In genomic region chr15:61983087-61983486, GRCh38 we compare ENCODE assay signal across 17 cellular contexts.
DNase-seq lines count a peak whose midpoint lies in the region; ATAC-seq, FAIRE-seq and TF ChIP-seq lines count a peak whose summit lies in the region.
"Had no signal": no experiment of that assay in that cellular context is flagged by ENCODE, and none has a peak within 500 bp of the region (broad histone marks: within the 10 kb centered on the region; RNA-seq: fewer than 3 reads in every experiment).

No MANE protein-coding gene starts in this region.

- H3K9me3 ChIP-seq in tibial artery (no peaks in the 10 kb centered on the region), gastroesophageal sphincter (no peaks in the 10 kb centered on the region)
- H3K9me3 ChIP-seq: Caco-2 had no signal

- TF ChIP-seq POLR2A in gastroesophageal sphincter (IDR thresholded peaks at IDR 0.05) = no peak

- peak overlapping the region; percentile 70 for H3K27ac Mint-ChIP-seq in activated T-cell treated with anti-CD3 and anti-CD28 coated beads, Interleukin-2, amount 50 U/mL, for 72 hours
- no peak overlapping the region for H3K27ac Mint-ChIP-seq in activated naive CD4-positive, alpha-beta T cell treated with anti-CD3 and anti-CD28 coated beads for 36 hours

- DNase-seq in activated T-cell treated with anti-CD3 and anti-CD28 coated beads, Interleukin-2, amount 50 U/mL, for 72 hours = no peak
- no peak for DNase-seq in activated T-cell treated with anti-CD3 and anti-CD28 coated beads, Interleukin-2, amount 50 U/mL, for 48 hours
- peak; percentile 15 for DNase-seq in RCC 7860 (ENCODE audit: low spot score)
- peak; percentile 72 for DNase-seq in bronchial epithelial cell (ENCODE audit: low read depth)
- DNase-seq in kidney epithelial cell (ENCODE audit: low read depth) = peak; percentile 5
- DNase-seq in activated naive CD4-positive, alpha-beta T cell treated with anti-CD3 and anti-CD28 coated beads for 36 hours = no peak
- no peak for DNase-seq in tibial artery
- DNase-seq: AML-193; Caco-2; CD8-positive, alpha-beta memory T cell; DMS53; GF-D8 had no signal

- WGBS in gastroesophageal sphincter (ENCODE audit: low coverage in 1 of 2), 2 donors = 96 to 100% methylated on average over 3 of the region's 3 CpGs

- H3K4me3 ChIP-seq in bronchial epithelial cell (ENCODE audit: low read depth, low read length) (no peak overlapping the region), kidney epithelial cell (ENCODE audit: low read depth, low read length) (no peak overlapping the region), tibial artery (no peak overlapping the region), gastroesophageal sphincter (no peak overlapping the region)
- H3K4me3 ChIP-seq: BLaER1 had no signal

- H3K27me3 ChIP-seq in bronchial epithelial cell (ENCODE audit: control insufficient read depth, insufficient read depth, low read length) (no peaks in the 10 kb centered on the region), kidney epithelial cell (ENCODE audit: control insufficient read depth, insufficient read depth, low read length) (no peaks in the 10 kb centered on the region), tibial artery (no peaks in the 10 kb centered on the region), gastroesophageal sphincter (no peaks in the 10 kb centered on the region)
- H3K27me3 ChIP-seq: BLaER1 had no signal

- H3K9me3 Mint-ChIP-seq in activated T-cell treated with anti-CD3 and anti-CD28 coated beads, Interleukin-2, amount 50 U/mL, for 72 hours = peaks cover 0 to 2% of the 10 kb centered on the region in 2 donors
- H3K9me3 Mint-ChIP-seq in activated naive CD4-positive, alpha-beta T cell treated with anti-CD3 and anti-CD28 coated beads for 36 hours = peaks cover 1% of the 10 kb centered on the region

- H3K36me3 ChIP-seq in bronchial epithelial cell (ENCODE audit: control insufficient read depth, insufficient read depth, low read length) (no peaks in the 10 kb centered on the region), kidney epithelial cell (ENCODE audit: control insufficient read depth, insufficient read depth, low read length) (no peaks in the 10 kb centered on the region), tibial artery (peaks cover 35 to 50% (median 42%) of the 10 kb centered on the region in 3 donors), gastroesophageal sphincter (peaks cover 0 to 70% of the 10 kb centered on the region in 2 donors)

- H3K4me1 ChIP-seq in tibial artery = peaks cover 0 to 5% (median 1%) of the 10 kb centered on the region in 4 donors
- no peaks in the 10 kb centered on the region for H3K4me1 ChIP-seq in gastroesophageal sphincter
- H3K4me1 ChIP-seq: BLaER1, Caco-2 had no signal

- no peak for TF ChIP-seq CTCF in bronchial epithelial cell (IDR thresholded peaks at IDR 0.05; ENCODE audit: insufficient read depth, low read length, severe bottlenecking)
- no peak for TF ChIP-seq CTCF in kidney epithelial cell (IDR thresholded peaks at IDR 0.05; ENCODE audit: insufficient read depth, low read length, poor library complexity, severe bottlenecking)
- no peak for TF ChIP-seq CTCF in tibial artery (IDR thresholded peaks at IDR 0.05)
- no peak for TF ChIP-seq CTCF in gastroesophageal sphincter (IDR thresholded peaks at IDR 0.05)

- no peak for ATAC-seq in activated T-cell treated with anti-CD3 and anti-CD28 coated beads, Interleukin-2, amount 50 U/mL, for 72 hours (replicated peaks in 1 of 2)
- ATAC-seq in gastroesophageal sphincter = no peak
- ATAC-seq: HCT116 had no signal

- intact Hi-C loops in activated naive CD4-positive, alpha-beta T cell treated with anti-CD3 and anti-CD28 coated beads for 36 hours (cut with micrococcal nuclease) = no loop called here
- intact Hi-C loops in tibial artery (cut with DNase I; ENCODE audit: low total_unique reads) = no loop called here

- H3K4me1 Mint-ChIP-seq in activated T-cell treated with anti-CD3 and anti-CD28 coated beads, Interleukin-2, amount 50 U/mL, for 72 hours (ENCODE audit: low read depth) = no peaks in the 10 kb centered on the region
- peaks cover 3% of the 10 kb centered on the region for H3K4me1 Mint-ChIP-seq in activated naive CD4-positive, alpha-beta T cell treated with anti-CD3 and anti-CD28 coated beads for 36 hours (ENCODE audit: low read depth)

- CTCF ChIA-PET in activated naive CD4-positive, alpha-beta T cell treated with anti-CD3 and anti-CD28 coated beads for 36 hours (lab: Charles Lee) = interaction anchor here (1.7 kb wide), 1 partner anchor 89 kb away, joined by 5 read pairs; no protein-coding TSS in a partner anchor

- peaks cover 12 to 29% of the 10 kb centered on the region in 2 donors for H3K36me3 Mint-ChIP-seq in activated T-cell treated with anti-CD3 and anti-CD28 coated beads, Interleukin-2, amount 50 U/mL, for 72 hours (ENCODE audit: insufficient read depth in 2 of 2)
- H3K36me3 Mint-ChIP-seq in activated naive CD4-positive, alpha-beta T cell treated with anti-CD3 and anti-CD28 coated beads for 36 hours (ENCODE audit: low read depth) = peaks cover 31% of the 10 kb centered on the region

- H3K27me3 Mint-ChIP-seq in activated T-cell treated with anti-CD3 and anti-CD28 coated beads, Interleukin-2, amount 50 U/mL, for 72 hours (ENCODE audit: low read depth) = no peaks in the 10 kb centered on the region
- H3K27me3 Mint-ChIP-seq in activated naive CD4-positive, alpha-beta T cell treated with anti-CD3 and anti-CD28 coated beads for 36 hours (ENCODE audit: low read depth) = no peaks in the 10 kb centered on the region
- H3K27me3 Mint-ChIP-seq: CD8-positive, alpha-beta memory T cell had no signal

- no peak for TF ChIP-seq EP300 in gastroesophageal sphincter (IDR thresholded peaks at IDR 0.05)

- FAIRE-seq in RCC 7860 (lab: Jason Lieb, UNC) (peak; percentile 45), bronchial epithelial cell (lab: Jason Lieb, UNC) (no peak)
- FAIRE-seq: H54 had no signal

- H3K4me3 Mint-ChIP-seq in activated T-cell treated with anti-CD3 and anti-CD28 coated beads, Interleukin-2, amount 50 U/mL, for 72 hours = no peak overlapping the region
- no peak overlapping the region for H3K4me3 Mint-ChIP-seq in activated naive CD4-positive, alpha-beta T cell treated with anti-CD3 and anti-CD28 coated beads for 36 hours
- H3K4me3 Mint-ChIP-seq: CD8-positive, alpha-beta memory T cell had no signal

- H3K27ac ChIP-seq in tibial artery = no peak overlapping the region
- no peak overlapping the region for H3K27ac ChIP-seq in gastroesophageal sphincter
- H3K27ac ChIP-seq: 22Rv1, BLaER1 had no signal

Comparison
In these comparisons a context has a peak if more than half of its experiments do, and no peak if none do; other contexts are left out.
1. DNase-seq: peak in RCC 7860 (single experiment), bronchial epithelial cell (single experiment) and kidney epithelial cell (single experiment); none in activated T-cell treated with anti-CD3 and anti-CD28 coated beads, Interleukin-2, amount 50 U/mL, for 72 hours (0 of 2), activated T-cell treated with anti-CD3 and anti-CD28 coated beads, Interleukin-2, amount 50 U/mL, for 48 hours (0 of 2), activated naive CD4-positive, alpha-beta T cell treated with anti-CD3 and anti-CD28 coated beads for 36 hours (single experiment) and tibial artery (0 of 2).